1 cellular context compared by ENCODE assay signal in genomic region chr1:74780600-74780999, GRCh38.
TF ChIP-seq lines count a peak whose summit lies in the region.

No MANE protein-coding gene starts in this region.

TF ChIP-seq in H1, 55 proteins besides CTCF, POLR2A, EP300 and RAD21:
- TF ChIP-seq GTF2F1 (IDR thresholded peaks at IDR 0.05; ENCODE audit: borderline replicate concordance, low read depth, low read length) (no peak), SIN3A (conservative IDR thresholded peaks at IDR 0.05 in 1 of 2, IDR thresholded peaks at IDR 0.05 in 1 of 2; ENCODE audit: low read depth in 1 of 2, low read length in 2 of 2) (no peak), SIX5 (IDR thresholded peaks at IDR 0.05; ENCODE audit: low read depth, low read length) (no peak), CBX8 (IDR thresholded peaks at IDR 0.05; ENCODE audit: borderline replicate concordance, low read depth, low read length) (no peak), SP4 (IDR thresholded peaks at IDR 0.05; ENCODE audit: low read length) (no peak), RFX5 (IDR thresholded peaks at IDR 0.05; ENCODE audit: borderline replicate concordance, low read depth, low read length) (no peak), CBX5 (IDR thresholded peaks at IDR 0.05; ENCODE audit: low read depth, low read length) (no peak), TAF1 (IDR thresholded peaks at IDR 0.05; ENCODE audit: low read depth, low read length) (no peak), SUZ12 (IDR thresholded peaks at IDR 0.05; ENCODE audit: low read length) (no peak), BACH1 (IDR thresholded peaks at IDR 0.05; ENCODE audit: low read length) (no peak)
